7 cellular contexts compared by ENCODE assay signal in genomic region chr3:170740726-170741591, GRCh38.
DNase-seq lines count a peak whose midpoint lies in the region; TF ChIP-seq lines count a peak whose summit lies in the region.

No MANE protein-coding gene starts in this region.

- WGBS in tibial nerve, 2 donors = 30 to 35% methylated on average over 10 of the region's 10 CpGs
- WGBS in spleen, 5 donors = 58 to 66% (median 61%) methylated on average over 10 of the region's 10 CpGs

- H3K27ac ChIP-seq in ascending aorta = peak overlapping the region; percentile 78 to 83
- peak overlapping the region; percentile 57 to 88 (median 74) for H3K27ac ChIP-seq in tibial nerve
- H3K27ac ChIP-seq in spleen = no peak overlapping the region

- H3K9me3 ChIP-seq in ascending aorta (no peaks in the 10 kb centered on the region), tibial nerve (no peaks in the 10 kb centered on the region), spleen (no peaks in the 10 kb centered on the region)

- H3K4me3 ChIP-seq in ascending aorta (peak overlapping the region in 1 of 2 donors; percentile 34), tibial nerve (peak overlapping the region in 1 of 4 donors; percentile 24), spleen (no peak overlapping the region)

- intact Hi-C loops in ascending aorta (cut with DNase I) (loop anchor here (5.0 to 10.0 kb wide), 3 partner anchors 134 to 1971 kb away; partner anchors contain the start of genes EIF5A2, NCEH1 and RPL22L1), spleen (cut with DNase I; ENCODE audit: low total_unique reads) (no loop called here)

- TF ChIP-seq POLR2A in tibial nerve (IDR thresholded peaks at IDR 0.05) (no peak), spleen (IDR thresholded peaks at IDR 0.05) (no peak)

- TF ChIP-seq EP300 in tibial nerve (IDR thresholded peaks at IDR 0.05) = peak; percentile 21 to 75

- H3K4me1 ChIP-seq in ascending aorta = peaks cover 0 to 22% of the 10 kb centered on the region in 2 donors
- H3K4me1 ChIP-seq in tibial nerve = peaks cover 0 to 26% (median 3%) of the 10 kb centered on the region in 4 donors
- H3K4me1 ChIP-seq in spleen = no peaks in the 10 kb centered on the region

- H3K36me3 ChIP-seq in ascending aorta = no peaks in the 10 kb centered on the region
- no peaks in the 10 kb centered on the region for H3K36me3 ChIP-seq in tibial nerve
- no peaks in the 10 kb centered on the region for H3K36me3 ChIP-seq in spleen

- peak; percentile 65 for DNase-seq in NCI-H1105 (lab: John Stamatoyannopoulos, UW)
- DNase-seq in ascending aorta (ENCODE audit: low spot score in 2 of 2) = peak in 1 of 2 donors; percentile 75
- DNase-seq in inferior parietal cortex (ENCODE audit: extremely low spot score) = peak; percentile 78
- DNase-seq in tibial nerve (ENCODE audit: low spot score in 2 of 2) = peak; percentile 83 to 86
- DNase-seq in stimulated activated CD4-positive, alpha-beta T cell treated with anti-CD3 and anti-CD28 coated beads, Interleukin-15, amount 100 ng/mL, for 24 hours = no peak
- DNase-seq in NCI-H2081 treated with DMSO at 0.1 percent for 48 hours (lab: John Stamatoyannopoulos, UW) = no peak
- DNase-seq in spleen = no peak

- no peak for TF ChIP-seq CTCF in ascending aorta (IDR thresholded peaks at IDR 0.05)
- no peak for TF ChIP-seq CTCF in tibial nerve (IDR thresholded peaks at IDR 0.05)
- no peak for TF ChIP-seq CTCF in spleen (IDR thresholded peaks at IDR 0.05 in 8 of 11, conservative IDR thresholded peaks at IDR 0.05 in 3 of 11)

- H3K27me3 ChIP-seq in ascending aorta (no peaks in the 10 kb centered on the region), tibial nerve (no peaks in the 10 kb centered on the region), spleen (replicated peaks in 1 of 7) (peaks cover 0 to 6% (median 0%) of the 10 kb centered on the region in 7 donors)

Comparison
In these comparisons a context has a peak if more than half of its experiments do, and no peak if none do; other contexts are left out.
1. DNase-seq: peak in NCI-H1105 (single experiment), inferior parietal cortex (single experiment) and tibial nerve (2 of 2); none in stimulated activated CD4-positive, alpha-beta T cell treated with anti-CD3 and anti-CD28 coated beads, Interleukin-15, amount 100 ng/mL, for 24 hours (single experiment), NCI-H2081 treated with DMSO at 0.1 percent for 48 hours (single experiment) and spleen (single experiment).
2. H3K27ac ChIP-seq: peak in ascending aorta (2 of 2) and tibial nerve (4 of 4); none in spleen (0 of 8).